In genomic region chr13:19782727-19783682, GRCh38 we compare ENCODE assay signal across 8 cellular contexts. TPM values are rescaled to one million over a fixed set of nuclear protein-coding genes. Genes with fewer than 3 reads are reported as not detected.
A peak's percentile ranks its signal among the peaks of the same experiment; 100 is the strongest.
DNase-seq lines count a peak whose midpoint lies in the region; ATAC-seq, FAIRE-seq and TF ChIP-seq lines count a peak whose summit lies in the region.
"Not testable (repeated sequence)": the region's sequence is repeated elsewhere in the genome, so short reads cannot be mapped to it uniquely, and the experiment has no call there.

TSS of gene PSPC1 (minus strand) at chr13:19782945. CDS start at chr13:19782757, 188 bp downstream.

- peak; percentile 87 for ATAC-seq in HG02763 (IDR thresholded peaks at IDR 0.05; ENCODE audit: unreplicated experiment)
- ATAC-seq in Right ventricle myocardium superior (ENCODE audit: poor library complexity): peak; percentile 98
- peak; percentile 93 to 98 (median 97) for ATAC-seq in pancreas

- H3K4me3 ChIP-seq in GM12864 (ENCODE audit: low read depth, low read length) (peak within 1 kb of the TSS; percentile 98), adipocyte (ENCODE audit: low read length) (peak within 1 kb of the TSS; percentile 93), pancreas (peak within 1 kb of the TSS; percentile 55 to 95 (median 86)), tibial artery (peak within 1 kb of the TSS; percentile 87 to 95)

- H3K9me3 ChIP-seq in adipocyte (ENCODE audit: control insufficient read depth, low read length); pancreas; tibial artery: not testable (repeated sequence)

- H3K4me1 ChIP-seq in adipocyte (ENCODE audit: control insufficient read depth, insufficient read depth, low read length); pancreas: not testable (repeated sequence)
- peaks cover 0 to 13% (median 4%) of the 10 kb centered on the region in 4 donors for H3K4me1 ChIP-seq in tibial artery

- DNase-seq in GM12864 (ENCODE audit: low read depth) (peak; percentile 79), NCI-H1436 (lab: John Stamatoyannopoulos, UW) (peak; percentile 84), T follicular helper cell (ENCODE audit: low read depth) (peak; percentile 93), adipocyte (ENCODE audit: low read depth) (peak; percentile 99), Right ventricle myocardium superior (peak; percentile 97), pancreas (peak; percentile 92 to 99 (median 96)), tibial artery (peak; percentile 92 to 97)

- H3K36me3 ChIP-seq in adipocyte (ENCODE audit: control insufficient read depth, insufficient read depth, low read length, severe bottlenecking); pancreas; tibial artery: not testable (repeated sequence)

- peak; percentile 98 for FAIRE-seq in pancreas (lab: Jason Lieb, UNC)

- intact Hi-C loops in Right ventricle myocardium superior (cut with DNase I) (loop anchor here (2.0 to 10.0 kb wide), 2 partner anchors 80 to 148 kb away; partner anchors contain the start of genes MPHOSPH8 and ZMYM5), tibial artery (cut with DNase I; ENCODE audit: low total_unique reads) (loop anchor here (2.0 kb wide), 1 partner anchor 82 kb away; no protein-coding TSS in a partner anchor)
- intact Hi-C loops in pancreas (cut with DNase I): not testable (repeated sequence)

- WGBS in pancreas, 2 donors: 19% methylated on average over 50 of the region's 50 CpGs

- peak within 1 kb of the TSS; percentile 93 for H3K9ac ChIP-seq in adipocyte (ENCODE audit: low read length)

- not testable (repeated sequence) for TF ChIP-seq CTCF in GM12864 (IDR thresholded peaks at IDR 0.05; ENCODE audit: low read depth, low read length, missing control alignments); pancreas (IDR thresholded peaks at IDR 0.05); tibial artery (IDR thresholded peaks at IDR 0.05)

- H3K27ac ChIP-seq in pancreas (peak within 1 kb of the TSS; percentile 79 to 92 (median 86)), tibial artery (peak within 1 kb of the TSS; percentile 97)

- not testable (repeated sequence) for H3K27me3 ChIP-seq in adipocyte (replicated peaks; ENCODE audit: control insufficient read depth, insufficient read depth, low read length); pancreas; tibial artery

RNA-seq across cellular contexts. Expression of gene PSPC1, which starts in this region (rescaled TPM):
- total RNA-seq in Right ventricle myocardium superior: 22.2 TPM
- total RNA-seq in pancreas: 10 to 100 TPM; 14.2 to 21.6 (median 16.9) TPM
- polyA plus RNA-seq in pancreas: 10 to 100 TPM; 17.4 to 22.7 TPM

Comparison
In these comparisons a context has a peak if more than half of its experiments do, and no peak if none do; other contexts are left out.
1. Peak in every context shown above with its lines: DNase-seq, ATAC-seq, H3K4me3 ChIP-seq and H3K27ac ChIP-seq.